Comparison of ENCODE assay signal across 8 cellular contexts in genomic region chr10:72308320-72308987, GRCh38. TPM values are rescaled to one million over a fixed set of nuclear protein-coding genes. Genes with fewer than 3 reads are reported as not detected.
DNase-seq lines count a peak whose midpoint lies in the region; ATAC-seq, FAIRE-seq and TF ChIP-seq lines count a peak whose summit lies in the region.
"Had no signal": no experiment of that assay in that cellular context is flagged by ENCODE, and none has a peak within 500 bp of the region (broad histone marks: within the 10 kb centered on the region; RNA-seq: fewer than 3 reads in every experiment).

No MANE protein-coding gene starts in this region.

- BruUV-seq in PC-9 (replicated peaks; lab: Mats Ljungman, UMichigan), result no TSS peak

- POLR2A ChIA-PET in PC-9 (lab: Charles Lee; ENCODE audit: unreplicated experiment), result interaction anchor here (0.5 kb wide), 1 partner anchor 92 kb away, joined by 5 read pairs; the partner anchor contains the start of gene ASCC1

- H3K27ac ChIP-seq in PC-9 (peak overlapping the region; percentile 93), colonic mucosa (peak overlapping the region; percentile 93), WERI-Rb-1 (no peak overlapping the region)
- H3K27ac ChIP-seq: SJCRH30 had no signal

- DNase-seq in H54 (ENCODE audit: insufficient read length, low spot score) (peak; percentile 85), PC-9 (peak; percentile 52 to 83), colonic mucosa (peak; percentile 84), WERI-Rb-1 (no peak)
- DNase-seq in activated effector memory CD4-positive, alpha-beta T cell treated with anti-CD3 and anti-CD28 coated beads, Interleukin-2, amount 50 U/mL, for 16 hours, result no peak

- H3K36me3 ChIP-seq in PC-9 (ENCODE audit: low read depth) (no peaks in the 10 kb centered on the region), colonic mucosa (no peaks in the 10 kb centered on the region), mucosa of stomach (ENCODE audit: control insufficient read depth, insufficient read depth, low read length) (no peaks in the 10 kb centered on the region), WERI-Rb-1 (no peaks in the 10 kb centered on the region)
- H3K36me3 ChIP-seq: SJCRH30 had no signal

- TF ChIP-seq POLR2A in H54 (IDR thresholded peaks at IDR 0.05; ENCODE audit: low read depth, low read length), result no peak

- H3K27me3 ChIP-seq in PC-9 (ENCODE audit: insufficient read depth, low read depth), result no peaks in the 10 kb centered on the region
- no peaks in the 10 kb centered on the region for H3K27me3 ChIP-seq in colonic mucosa
- no peaks in the 10 kb centered on the region for H3K27me3 ChIP-seq in mucosa of stomach (ENCODE audit: control insufficient read depth, insufficient read depth, low read length)
- H3K27me3 ChIP-seq in WERI-Rb-1 (ENCODE audit: insufficient read depth, low read depth, severe bottlenecking), result no peaks in the 10 kb centered on the region
- H3K27me3 ChIP-seq: SJCRH30 had no signal

- peak; percentile 96 for FAIRE-seq in H54 (lab: Jason Lieb, UNC)

- H3K9ac ChIP-seq in colonic mucosa (ENCODE audit: low read depth in 2 of 2, low read length in 2 of 2) (peak overlapping the region in 1 of 2 donors; percentile 58), mucosa of stomach (ENCODE audit: low read length) (peak overlapping the region; percentile 46)

- H3K9me3 ChIP-seq in PC-9 (ENCODE audit: insufficient read depth, low read depth), result no peaks in the 10 kb centered on the region
- no peaks in the 10 kb centered on the region for H3K9me3 ChIP-seq in colonic mucosa
- H3K9me3 ChIP-seq in mucosa of stomach (ENCODE audit: control insufficient read depth, low read length), result no peaks in the 10 kb centered on the region
- H3K9me3 ChIP-seq in WERI-Rb-1 (ENCODE audit: severe bottlenecking), result no peaks in the 10 kb centered on the region
- H3K9me3 ChIP-seq: SJCRH30 had no signal

- no peak for ATAC-seq in HG03095 (IDR thresholded peaks at IDR 0.05; ENCODE audit: unreplicated experiment)

- H3K4me2 ChIP-seq in PC-9, result peak overlapping the region; percentile 80

- peaks cover 58% of the 10 kb centered on the region for H3F3A ChIP-seq in PC-9 (ENCODE audit: insufficient read depth, low read depth)

- no peaks in the 10 kb centered on the region for H4K20me1 ChIP-seq in PC-9 (ENCODE audit: insufficient read depth)

- TF ChIP-seq CTCF in PC-9 (conservative IDR thresholded peaks at IDR 0.05) (no peak), colonic mucosa (IDR thresholded peaks at IDR 0.05) (no peak), WERI-Rb-1 (IDR thresholded peaks at IDR 0.05; ENCODE audit: low read depth, low read length) (no peak)

- intact Hi-C loops in PC-9 (cut with micrococcal nuclease; ENCODE audit: unreplicated experiment), result no loop called here
- intact Hi-C loops in colonic mucosa (cut with DNase I), result no loop called here

- no peaks in the 10 kb centered on the region for H3K9me2 ChIP-seq in PC-9 (ENCODE audit: insufficient read depth)

- peak overlapping the region; percentile 4; the same call in 1 of the 2 replicates for H2AFZ ChIP-seq in PC-9

- H3K4me1 ChIP-seq in PC-9 (replicated peaks; ENCODE audit: insufficient read depth) (peaks cover 59% of the 10 kb centered on the region), colonic mucosa (peaks cover 23% of the 10 kb centered on the region), mucosa of stomach (ENCODE audit: control insufficient read depth, insufficient read depth, low read length) (peaks cover 33% of the 10 kb centered on the region)

- CTCF ChIA-PET in PC-9 (lab: Charles Lee), result interaction anchor here (0.7 to 1.5 kb wide), 2 partner anchors 15 to 21 kb away, joined by 3 to 9 read pairs; no protein-coding TSS in a partner anchor

- no peaks in the 10 kb centered on the region for H3K79me2 ChIP-seq in PC-9 (ENCODE audit: low read depth)

- H3K4me3 ChIP-seq in PC-9 (no peak overlapping the region), colonic mucosa (no peak overlapping the region), mucosa of stomach (ENCODE audit: low read length) (no peak overlapping the region), WERI-Rb-1 (ENCODE audit: low read depth, low read length) (no peak overlapping the region)
- H3K4me3 ChIP-seq: SJCRH30 had no signal

RNA-seq across cellular contexts. Expression of gene DDIT4, which starts 34.7 kb away (rescaled TPM):
- total RNA-seq in PC-9 (2021), result 178 and 212 TPM in 2 replicates
- 100 to 1,000 TPM in 1 of 2 donors, 10 to 100 TPM in 1; 45.5 to 147 TPM for total RNA-seq in colonic mucosa

RNA-seq across cellular contexts. Expression of gene DNAJB12, which starts 46.3 kb away (rescaled TPM):
- total RNA-seq in PC-9 (2021) (37.0 and 46.9 TPM in 2 replicates), colonic mucosa (10 to 100 TPM; 29.4 to 37.9 TPM)

Comparison
In these comparisons a context has a peak if more than half of its experiments do, and no peak if none do; other contexts are left out.
1. DNase-seq: peak in H54 (single experiment), PC-9 (2 of 2) and colonic mucosa (single experiment); none in WERI-Rb-1 (single experiment) and activated effector memory CD4-positive, alpha-beta T cell treated with anti-CD3 and anti-CD28 coated beads, Interleukin-2, amount 50 U/mL, for 16 hours (single experiment).